ENCODE assay signal across 22 cellular contexts in the genomic region with DNA sequence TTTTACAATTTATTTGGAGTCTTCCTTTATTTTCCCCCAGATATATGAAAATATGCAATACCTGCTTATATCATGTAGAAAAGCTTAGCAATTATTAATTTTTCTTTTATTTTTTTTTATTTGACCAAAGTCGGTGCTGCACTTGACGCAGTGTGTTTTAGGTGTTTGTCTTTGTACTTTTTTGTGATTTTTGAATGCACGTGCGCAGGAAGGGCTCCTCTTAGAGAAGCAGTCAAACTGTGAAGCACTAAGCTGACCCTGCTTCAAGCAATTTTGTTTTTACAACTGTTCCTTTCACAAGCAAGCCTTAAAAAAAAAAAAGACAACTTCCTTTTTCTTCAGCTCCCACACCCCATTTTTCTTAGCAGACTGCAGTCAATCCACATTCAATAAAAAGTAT.
"Had no signal": no experiment of that assay in that cellular context is flagged by ENCODE, and none has a peak within 500 bp of the region (broad histone marks: within the 10 kb centered on the region; RNA-seq: fewer than 3 reads in every experiment).

No MANE protein-coding gene starts in this region.

- H3K9me3 ChIP-seq: adrenal gland, left lung, neutrophil, ovary, psoas muscle had no signal

- H3K4me3 ChIP-seq: adrenal gland, left lung, lung, ovary, psoas muscle had no signal

- H3K36me3 ChIP-seq: neutrophil, ovary had no signal

- ATAC-seq: activated T-cell treated with anti-CD3 and anti-CD28 coated beads, Interleukin-2, amount 50 U/mL, for 4 hours; left lung; naive thymus-derived CD8-positive, alpha-beta T cell; psoas muscle; right cardiac atrium had no signal

- FAIRE-seq: astrocyte had no signal

- H3K27ac ChIP-seq: adrenal gland, left lung, neutrophil, ovary, psoas muscle had no signal

- H3K27me3 ChIP-seq: adrenal gland, left lung, neutrophil, ovary had no signal

- DNase-seq: activated CD4-positive, alpha-beta T cell treated with anti-CD3 and anti-CD28 coated beads for 4 hours; activated CD4-positive, alpha-beta T cell treated with anti-CD3 and anti-CD28 coated beads, Interleukin-2, amount 50 U/mL, for 48 hours; activated CD4-positive, CD25-positive, alpha-beta regulatory T cell; activated CD8-positive, alpha-beta memory T cell treated with anti-CD3 and anti-CD28 coated beads, Interleukin-2, amount 50 U/mL, for 48 hours; activated naive CD4-positive, alpha-beta T cell; activated T-cell treated with anti-CD3 and anti-CD28 coated beads, Interleukin-2, amount 50 U/mL, for 4 hours; adrenal gland; central memory CD4-positive, alpha-beta T cell; dermis blood vessel endothelial cell; effector CD8-positive, alpha-beta T cell; erythroblast; foreskin fibroblast; left lung; naive thymus-derived CD8-positive, alpha-beta T cell; ovary; psoas muscle; right cardiac atrium; stimulated activated CD4-positive, alpha-beta T cell treated with anti-CD3 and anti-CD28 coated beads, Interleukin-4, amount 100 ng/mL, for 24 hours; stimulated activated naive CD4-positive, alpha-beta T cell treated with Interleukin-2 at 50 U/mL for 16 hours had no signal
